Comparison of ENCODE assay signal across 1 cellular context in the genomic region with DNA sequence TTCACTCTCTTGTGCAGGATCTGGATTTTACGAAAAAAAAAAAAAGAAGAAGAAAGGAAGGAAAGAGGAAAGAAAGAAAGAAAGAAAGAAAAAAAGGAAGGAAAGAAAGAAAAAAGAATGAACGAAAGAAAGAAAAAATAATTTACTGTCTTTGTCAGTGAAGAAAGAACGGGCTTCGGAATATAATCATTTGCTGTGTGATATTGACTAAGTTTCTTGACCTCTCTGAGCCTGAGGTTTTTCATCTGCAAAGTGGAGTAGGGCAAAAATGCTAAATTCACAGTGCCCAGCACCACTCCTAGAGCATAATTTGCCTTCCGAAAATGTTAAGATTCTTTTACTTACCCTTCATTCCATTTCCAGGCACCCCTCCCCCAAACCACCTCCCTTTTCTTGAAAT.
TF ChIP-seq lines count a peak whose summit lies in the region.

No MANE protein-coding gene starts in this region.

TF ChIP-seq in GM12878, 131 proteins besides CTCF, POLR2A, EP300 and RAD21:
- TF ChIP-seq IKZF2 (IDR thresholded peaks at IDR 0.05) (0 out of 4 replicates have a peak, but pooled peaks of 1 of the 2 experiments have one; percentile 4), NFXL1 (IDR thresholded peaks at IDR 0.05; ENCODE audit: borderline replicate concordance) (no peak; the same call in 1 of the 2 replicates), ETV6 (conservative IDR thresholded peaks at IDR 0.05 in 1 of 2, IDR thresholded peaks at IDR 0.05 in 1 of 2; ENCODE audit: borderline replicate concordance in 1 of 2, low read depth in 1 of 2) (0 out of 4 replicates have a peak, but pooled peaks of 1 of the 2 experiments have one; percentile 7), YBX1 (IDR thresholded peaks at IDR 0.05) (peak; percentile 74; the same call in 1 of the 2 replicates), CBX5 (IDR thresholded peaks at IDR 0.05; ENCODE audit: low read depth) (no peak), ATF7 (IDR thresholded peaks at IDR 0.05; ENCODE audit: low read depth) (0 out of 2 replicates have a peak, but pooled peaks have one; percentile 22), NBN (IDR thresholded peaks at IDR 0.05) (0 out of 2 replicates have a peak, but pooled peaks have one; percentile 20), RELA (IDR thresholded peaks at IDR 0.05; ENCODE audit: borderline replicate concordance, partially characterized antibody) (peak; percentile 64), RCOR1 (conservative IDR thresholded peaks at IDR 0.05; ENCODE audit: low read depth, low read length) (no peak), SMARCA5 (IDR thresholded peaks at IDR 0.05) (peak; percentile 98), CBX3 (IDR thresholded peaks at IDR 0.05; ENCODE audit: borderline replicate concordance, low read depth) (no peak), DPF2 (IDR thresholded peaks at IDR 0.05) (no peak; the same call in 1 of the 2 replicates), ZNF217 (IDR thresholded peaks at IDR 0.05) (peak; percentile 76)
- TF ChIP-seq, protein P1, sequence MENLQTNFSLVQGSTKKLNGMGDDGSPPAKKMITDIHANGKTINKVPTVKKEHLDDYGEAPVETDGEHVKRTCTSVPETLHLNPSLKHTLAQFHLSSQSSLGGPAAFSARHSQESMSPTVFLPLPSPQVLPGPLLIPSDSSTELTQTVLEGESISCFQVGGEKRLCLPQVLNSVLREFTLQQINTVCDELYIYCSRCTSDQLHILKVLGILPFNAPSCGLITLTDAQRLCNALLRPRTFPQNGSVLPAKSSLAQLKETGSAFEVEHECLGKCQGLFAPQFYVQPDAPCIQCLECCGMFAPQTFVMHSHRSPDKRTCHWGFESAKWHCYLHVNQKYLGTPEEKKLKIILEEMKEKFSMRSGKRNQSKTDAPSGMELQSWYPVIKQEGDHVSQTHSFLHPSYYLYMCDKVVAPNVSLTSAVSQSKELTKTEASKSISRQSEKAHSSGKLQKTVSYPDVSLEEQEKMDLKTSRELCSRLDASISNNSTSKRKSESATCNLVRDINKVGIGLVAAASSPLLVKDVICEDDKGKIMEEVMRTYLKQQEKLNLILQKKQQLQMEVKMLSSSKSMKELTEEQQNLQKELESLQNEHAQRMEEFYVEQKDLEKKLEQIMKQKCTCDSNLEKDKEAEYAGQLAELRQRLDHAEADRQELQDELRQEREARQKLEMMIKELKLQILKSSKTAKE (IDR thresholded peaks at IDR 0.05; ENCODE audit: low read depth, poor library complexity, severe bottlenecking), result peak; percentile 75
